In genomic region chr7:1473864-1474512, GRCh38 we compare ENCODE assay signal across 8 cellular contexts. TPM values are rescaled to one million over a fixed set of nuclear protein-coding genes. Genes with fewer than 3 reads are reported as not detected.
DNase-seq lines count a peak whose midpoint lies in the region; ATAC-seq lines count a peak whose summit lies in the region.

No MANE protein-coding gene starts in this region.

- no peaks in the 10 kb centered on the region for H3K9me3 Mint-ChIP-seq in memory B cell

- H3K27me3 Mint-ChIP-seq in memory B cell, result no peaks in the 10 kb centered on the region

- no peak overlapping the region for H3K27ac ChIP-seq in effector memory CD4-positive, alpha-beta T cell (ENCODE audit: insufficient read depth, low read length, poor library complexity, severe bottlenecking)

- peaks cover 58% of the 10 kb centered on the region for H3K36me3 ChIP-seq in effector memory CD4-positive, alpha-beta T cell (ENCODE audit: control insufficient read depth, insufficient read depth, low read length)

- peaks cover 12% of the 10 kb centered on the region for H3K4me1 ChIP-seq in effector memory CD4-positive, alpha-beta T cell (ENCODE audit: control insufficient read depth, insufficient read depth, low read length, poor library complexity, severe bottlenecking)

- H3K4me3 ChIP-seq in effector memory CD4-positive, alpha-beta T cell (ENCODE audit: insufficient read depth, low read depth, low read length, poor library complexity, severe bottlenecking), result no peak overlapping the region

- ATAC-seq in memory B cell (ENCODE audit: low read depth) (peak; percentile 91), HG03521 (IDR thresholded peaks at IDR 0.05; ENCODE audit: unreplicated experiment) (no peak)

- no peak overlapping the region for H3K27ac Mint-ChIP-seq in memory B cell

- DNase-seq in Daoy (ENCODE audit: low read depth) (peak; percentile 95), HuH-7 (ENCODE audit: low spot score) (peak; percentile 99), NOMO-1 treated with DMSO at 0.1 percent for 48 hours (lab: John Stamatoyannopoulos, UW; ENCODE audit: unreplicated experiment) (peak; percentile 70), memory B cell (ENCODE audit: low spot score in 2 of 2) (peak; percentile 74 to 80)
- DNase-seq in activated CD8-positive, alpha-beta memory T cell treated with anti-CD3 and anti-CD28 coated beads for 4 hours (ENCODE audit: low read depth in 2 of 2), result peak; percentile 65 to 67
- peak; percentile 71 to 77 (median 72) for DNase-seq in effector memory CD4-positive, alpha-beta T cell
- peak; percentile 69 for DNase-seq in stimulated activated CD8-positive, alpha-beta memory T cell treated with anti-CD3 and anti-CD28 coated beads, Interleukin-15, amount 100 ng/mL, for 24 hours (ENCODE audit: low read depth)

- H3K4me3 Mint-ChIP-seq in memory B cell, result no peak overlapping the region

- H3K9me3 ChIP-seq in effector memory CD4-positive, alpha-beta T cell (ENCODE audit: control insufficient read depth, low read length), result no peaks in the 10 kb centered on the region

- peaks cover 5% of the 10 kb centered on the region for H3K4me1 Mint-ChIP-seq in memory B cell

- peaks cover 8% of the 10 kb centered on the region for H3K36me3 Mint-ChIP-seq in memory B cell

- no peaks in the 10 kb centered on the region for H3K27me3 ChIP-seq in effector memory CD4-positive, alpha-beta T cell (replicated peaks; ENCODE audit: control insufficient read depth, insufficient read depth, low read length, poor library complexity, severe bottlenecking)

RNA-seq across cellular contexts. Expression of gene MICALL2, which starts 14.7 kb away (rescaled TPM):
- total RNA-seq in Daoy (2014; rRNA removed; shearing (Covaris generic)), result 15.1 and 19.0 TPM in 2 replicates

RNA-seq across cellular contexts. Expression of gene INTS1, which starts 30.2 kb away (rescaled TPM):
- 42.9 and 61.6 TPM in 2 replicates for total RNA-seq in Daoy (2014; rRNA removed; shearing (Covaris generic))

RNA-seq across cellular contexts. Expression of gene MAFK, which starts 56.5 kb away (rescaled TPM):
- total RNA-seq in Daoy (2014; rRNA removed; shearing (Covaris generic)), result 19.8 and 25.8 TPM in 2 replicates
